In the genomic region with DNA sequence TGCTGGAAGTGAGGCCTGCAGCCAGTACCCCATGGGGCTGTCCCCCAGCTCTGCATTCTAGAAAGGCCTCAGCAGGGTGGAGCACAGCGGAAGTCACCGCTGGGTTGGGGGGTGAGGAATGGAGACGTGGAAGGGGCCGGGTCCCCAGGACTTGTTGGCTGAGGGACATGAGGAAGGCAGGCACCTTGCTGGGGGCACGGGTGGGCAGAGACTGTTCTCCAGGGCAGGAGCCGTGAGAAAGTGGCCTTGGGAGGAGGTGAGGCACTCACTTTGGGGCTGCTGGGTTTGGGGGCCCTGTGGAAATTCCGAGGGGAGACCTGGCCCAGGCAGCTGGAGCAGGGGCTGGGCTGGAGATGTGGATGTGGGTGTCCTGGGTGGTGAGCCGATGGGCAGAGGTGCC, we compare ENCODE assay signal across 1 cellular context.
TF ChIP-seq lines count a peak whose summit lies in the region.

No MANE protein-coding gene starts in this region.

TF ChIP-seq in K562, 482 proteins besides CTCF, POLR2A, EP300 and RAD21:
- no peak for TF ChIP-seq ARID1B (IDR thresholded peaks at IDR 0.05)
- no peak for TF ChIP-seq ESRRA (IDR thresholded peaks at IDR 0.05; ENCODE audit: borderline replicate concordance, low read depth)
- TF ChIP-seq, protein P1, sequence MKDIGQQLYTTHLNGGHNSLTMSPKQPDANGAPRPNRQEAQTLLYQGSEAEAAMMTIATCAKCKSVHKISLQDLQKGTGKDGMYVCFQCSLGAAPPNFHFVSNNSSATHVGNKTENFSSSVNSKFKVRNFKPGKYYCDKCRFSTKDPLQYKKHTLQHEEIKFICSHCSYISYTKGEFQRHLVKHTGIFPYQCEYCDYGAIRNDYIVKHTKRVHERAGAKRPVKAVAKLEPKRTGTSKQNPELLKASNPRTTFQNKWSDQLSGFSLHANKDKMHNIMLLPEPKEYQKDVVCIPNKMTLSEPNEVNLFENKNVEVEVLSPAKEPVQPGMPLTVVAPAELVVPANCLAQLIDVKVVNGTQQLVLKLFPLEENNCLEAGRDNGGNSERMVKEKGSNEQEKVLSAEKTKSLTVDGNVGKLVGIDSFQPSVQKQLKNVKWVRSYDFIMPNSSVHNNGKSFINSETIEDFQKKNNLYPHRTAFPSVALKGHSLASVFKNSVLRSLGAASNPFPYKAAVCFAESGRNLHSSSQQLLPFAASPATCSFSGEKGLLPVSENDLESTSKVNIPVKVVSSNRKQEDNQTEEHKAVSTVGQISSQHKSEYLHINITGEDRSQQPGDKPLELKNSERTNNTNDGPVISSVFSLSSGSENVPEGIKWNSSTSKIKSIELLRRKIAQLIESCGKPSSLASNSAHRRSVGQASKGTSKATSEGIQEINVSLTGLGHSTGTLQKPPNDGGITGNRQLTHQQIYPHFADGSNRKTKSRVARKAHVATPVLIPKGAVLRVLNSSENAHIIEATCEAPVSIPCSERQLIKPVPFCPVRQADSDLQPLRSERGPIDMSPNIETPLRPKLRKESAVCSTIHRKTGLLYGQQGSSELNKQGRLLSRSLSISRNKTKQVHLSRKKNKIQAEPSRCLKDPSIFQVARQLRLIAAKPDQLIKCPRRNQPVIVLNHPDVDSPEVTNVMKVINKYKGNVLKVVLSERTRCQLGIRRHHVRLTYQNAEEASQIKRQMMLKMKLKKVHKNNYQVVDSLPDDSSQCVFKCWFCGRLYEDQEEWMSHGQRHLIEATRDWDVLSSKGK (CRISPR knock-in tag; IDR thresholded peaks at IDR 0.05): no peak
- TF ChIP-seq, protein P2, sequence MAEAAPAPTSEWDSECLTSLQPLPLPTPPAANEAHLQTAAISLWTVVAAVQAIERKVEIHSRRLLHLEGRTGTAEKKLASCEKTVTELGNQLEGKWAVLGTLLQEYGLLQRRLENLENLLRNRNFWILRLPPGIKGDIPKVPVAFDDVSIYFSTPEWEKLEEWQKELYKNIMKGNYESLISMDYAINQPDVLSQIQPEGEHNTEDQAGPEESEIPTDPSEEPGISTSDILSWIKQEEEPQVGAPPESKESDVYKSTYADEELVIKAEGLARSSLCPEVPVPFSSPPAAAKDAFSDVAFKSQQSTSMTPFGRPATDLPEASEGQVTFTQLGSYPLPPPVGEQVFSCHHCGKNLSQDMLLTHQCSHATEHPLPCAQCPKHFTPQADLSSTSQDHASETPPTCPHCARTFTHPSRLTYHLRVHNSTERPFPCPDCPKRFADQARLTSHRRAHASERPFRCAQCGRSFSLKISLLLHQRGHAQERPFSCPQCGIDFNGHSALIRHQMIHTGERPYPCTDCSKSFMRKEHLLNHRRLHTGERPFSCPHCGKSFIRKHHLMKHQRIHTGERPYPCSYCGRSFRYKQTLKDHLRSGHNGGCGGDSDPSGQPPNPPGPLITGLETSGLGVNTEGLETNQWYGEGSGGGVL (CRISPR knock-in tag; IDR thresholded peaks at IDR 0.05): no peak
TF ChIP-seq in K562: peak in this region for 0.
